ENCODE assay signal across 13 cellular contexts in the genomic region with DNA sequence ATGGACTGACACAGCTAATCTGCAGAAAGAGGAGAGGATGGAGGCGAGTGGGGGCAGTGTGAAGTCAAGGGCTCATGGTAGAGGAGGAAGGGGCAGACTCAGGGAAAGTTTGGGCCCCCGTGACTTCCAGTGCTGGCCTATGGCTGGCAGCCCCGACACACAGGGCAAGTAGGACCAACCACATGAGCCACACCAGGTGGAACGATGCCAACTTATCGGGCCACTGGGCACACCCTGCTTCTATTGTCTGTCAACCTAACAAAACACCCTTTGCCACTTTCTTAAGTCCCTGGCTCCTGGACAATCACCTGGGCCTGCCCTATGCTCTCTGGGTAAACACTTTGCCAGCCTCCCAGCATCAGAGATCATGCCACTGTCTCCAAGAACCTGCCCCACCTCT.
DNase-seq lines count a peak whose midpoint lies in the region; ATAC-seq and TF ChIP-seq lines count a peak whose summit lies in the region.
"Had no signal": no experiment of that assay in that cellular context is flagged by ENCODE, and none has a peak within 500 bp of the region (broad histone marks: within the 10 kb centered on the region; RNA-seq: fewer than 3 reads in every experiment).

No MANE protein-coding gene starts in this region.

- no peak for TF ChIP-seq CTCF in thyroid gland (IDR thresholded peaks at IDR 0.05)
- TF ChIP-seq CTCF in CD4-positive, alpha-beta T cell (IDR thresholded peaks at IDR 0.05): no peak

- 57 to 70% methylated on average over 5 of the region's 5 CpGs for WGBS in thyroid gland, 2 donors

- no peaks in the 10 kb centered on the region for H3K9me3 ChIP-seq in thyroid gland
- no peaks in the 10 kb centered on the region for H3K9me3 ChIP-seq in CD4-positive, alpha-beta T cell (ENCODE audit: control insufficient read depth, low read length)

- H3K4me1 Mint-ChIP-seq in CD4-positive, alpha-beta T cell (ENCODE audit: low read depth): no peaks in the 10 kb centered on the region
- H3K4me1 Mint-ChIP-seq: CD4-positive, alpha-beta memory T cell had no signal

- DNase-seq in myocyte (ENCODE audit: low read depth) (peak; percentile 13), thyroid gland (peak; percentile 13 to 21), NCI-H1092 treated with DMSO at 0.1 percent for 48 hours (lab: John Stamatoyannopoulos, UW) (no peak), EL (no peak)
- no peak for DNase-seq in CD4-positive, alpha-beta T cell
- DNase-seq: ACHN; CD4-positive, alpha-beta memory T cell; DMS79 treated with DMSO at 0.1 percent for 48 hours; GM23248; HCEC 1CT had no signal

- H3K4me3 Mint-ChIP-seq in CD4-positive, alpha-beta T cell: no peak overlapping the region

- no peaks in the 10 kb centered on the region for H3K36me3 Mint-ChIP-seq in CD4-positive, alpha-beta T cell (ENCODE audit: low read depth)
- H3K36me3 Mint-ChIP-seq: CD4-positive, alpha-beta memory T cell had no signal

- ATAC-seq in esophagus mucosa: peak; percentile 8
- no peak for ATAC-seq in CD4-positive, alpha-beta T cell (ENCODE audit: poor library complexity)
- ATAC-seq: GM12878 had no signal

- H3K9me3 Mint-ChIP-seq in CD4-positive, alpha-beta T cell: no peaks in the 10 kb centered on the region

- intact Hi-C loops in thyroid gland (cut with DNase I): no loop called here
- intact Hi-C loops in CD4-positive, alpha-beta T cell (cut with DNase I, micrococcal nuclease): no loop called here

- no peak overlapping the region for H3K4me3 ChIP-seq in thyroid gland (replicated peaks in 1 of 3)
- H3K4me3 ChIP-seq: GM12878, GM23248 had no signal

- H3K36me3 ChIP-seq in thyroid gland: no peaks in the 10 kb centered on the region

- POLR2A ChIA-PET in CD4-positive, alpha-beta T cell (lab: Charles Lee): no interaction called here

- H3K4me1 ChIP-seq in thyroid gland: no peaks in the 10 kb centered on the region

- H3K27me3 ChIP-seq in thyroid gland: no peaks in the 10 kb centered on the region
- no peaks in the 10 kb centered on the region for H3K27me3 ChIP-seq in CD4-positive, alpha-beta T cell (ENCODE audit: control insufficient read depth, insufficient read depth, low read length)

- H3K27ac ChIP-seq in thyroid gland: no peak overlapping the region
- no peak overlapping the region for H3K27ac ChIP-seq in CD4-positive, alpha-beta T cell (ENCODE audit: low read depth, low read length)
- H3K27ac ChIP-seq: C4-2B, GM23248 had no signal

- TF ChIP-seq POLR2A in thyroid gland (IDR thresholded peaks at IDR 0.05): no peak

- CTCF ChIA-PET in CD4-positive, alpha-beta T cell (lab: Charles Lee): no interaction called here

- H3K27me3 Mint-ChIP-seq in CD4-positive, alpha-beta T cell: peaks cover 32% of the 10 kb centered on the region

- no peak overlapping the region for H3K27ac Mint-ChIP-seq in CD4-positive, alpha-beta T cell
- H3K27ac Mint-ChIP-seq: CD4-positive, alpha-beta memory T cell had no signal

Comparison
In these comparisons a context has a peak if more than half of its experiments do, and no peak if none do; other contexts are left out.
1. DNase-seq: peak in myocyte (single experiment) and thyroid gland (2 of 2); none in NCI-H1092 treated with DMSO at 0.1 percent for 48 hours (single experiment), EL (single experiment) and CD4-positive, alpha-beta T cell (0 of 10).